ENCODE assay signal across 16 cellular contexts in genomic region chr12:115979351-115979750, GRCh38.
"Had no signal": no experiment of that assay in that cellular context is flagged by ENCODE, and none has a peak within 500 bp of the region (broad histone marks: within the 10 kb centered on the region; RNA-seq: fewer than 3 reads in every experiment).

No MANE protein-coding gene starts in this region.

- H3K4me3 ChIP-seq: gastrocnemius medialis, heart right ventricle, neural progenitor cell, pancreas, smooth muscle cell, transverse colon had no signal

- H3K27me3 Mint-ChIP-seq: activated CD8-positive, alpha-beta T cell treated with anti-CD3 and anti-CD28 coated beads for 36 hours; activated naive CD8-positive, alpha-beta T cell treated with anti-CD3 and anti-CD28 coated beads, Interleukin-2, amount 50 U/mL, for 24 hours; central memory CD8-positive, alpha-beta T cell had no signal

- H3K9me3 ChIP-seq: gastrocnemius medialis, heart right ventricle, pancreas, SK-N-SH, transverse colon had no signal

- H3K27me3 ChIP-seq: gastrocnemius medialis, heart right ventricle, neural progenitor cell, pancreas, transverse colon had no signal

- DNase-seq: activated CD4-positive, alpha-beta T cell treated with anti-CD3 and anti-CD28 coated beads for 4 hours; activated CD8-positive, alpha-beta memory T cell treated with anti-CD3 and anti-CD28 coated beads, Interleukin-2, amount 50 U/mL, for 4 hours; activated CD8-positive, alpha-beta T cell treated with anti-CD3 and anti-CD28 coated beads for 36 hours; activated naive CD4-positive, alpha-beta T cell treated with Interleukin-2 at 50 U/mL for 16 hours; activated naive CD8-positive, alpha-beta T cell treated with anti-CD3 and anti-CD28 coated beads, Interleukin-2, amount 50 U/mL, for 24 hours; endodermal cell; gastrocnemius medialis; heart right ventricle; pancreas; SK-N-SH; transverse colon had no signal

- H3K4me1 Mint-ChIP-seq: activated naive CD8-positive, alpha-beta T cell treated with anti-CD3 and anti-CD28 coated beads, Interleukin-2, amount 50 U/mL, for 24 hours; central memory CD8-positive, alpha-beta T cell; stimulated activated effector memory CD8-positive, alpha-beta T cell treated with anti-CD3 and anti-CD28 coated beads, Interleukin-12 subunit alpha, Interleukin-12 subunit beta, amount 100 ng/mL, for 72 hours had no signal

- H3K27ac Mint-ChIP-seq: activated CD8-positive, alpha-beta T cell treated with anti-CD3 and anti-CD28 coated beads for 36 hours; activated naive CD8-positive, alpha-beta T cell treated with anti-CD3 and anti-CD28 coated beads, Interleukin-2, amount 50 U/mL, for 24 hours; endodermal cell; neural progenitor cell; stimulated activated effector memory CD8-positive, alpha-beta T cell treated with anti-CD3 and anti-CD28 coated beads, Interleukin-12 subunit alpha, Interleukin-12 subunit beta, amount 100 ng/mL, for 72 hours; T-helper 1 cell treated with Interleukin-12 subunit alpha and Interleukin-12 subunit beta and Interleukin-4 antibody, amounts not matched to agents 30 μg/mL and 1 μg/mL, for 36 hours had no signal

- H3K4me1 ChIP-seq: neural progenitor cell, pancreas, transverse colon had no signal

- H3K9me3 Mint-ChIP-seq: activated CD8-positive, alpha-beta T cell treated with anti-CD3 and anti-CD28 coated beads for 36 hours; activated naive CD8-positive, alpha-beta T cell treated with anti-CD3 and anti-CD28 coated beads, Interleukin-2, amount 50 U/mL, for 24 hours; central memory CD8-positive, alpha-beta T cell; endodermal cell; neural progenitor cell; stimulated activated effector memory CD8-positive, alpha-beta T cell treated with anti-CD3 and anti-CD28 coated beads, Interleukin-12 subunit alpha, Interleukin-12 subunit beta, amount 100 ng/mL, for 72 hours; T-helper 1 cell treated with Interleukin-12 subunit alpha and Interleukin-12 subunit beta and Interleukin-4 antibody, amounts not matched to agents 30 μg/mL and 1 μg/mL, for 36 hours had no signal

- H3K4me3 Mint-ChIP-seq: activated CD8-positive, alpha-beta T cell treated with anti-CD3 and anti-CD28 coated beads for 36 hours; activated naive CD8-positive, alpha-beta T cell treated with anti-CD3 and anti-CD28 coated beads, Interleukin-2, amount 50 U/mL, for 24 hours; central memory CD8-positive, alpha-beta T cell; endodermal cell; neural progenitor cell; stimulated activated effector memory CD8-positive, alpha-beta T cell treated with anti-CD3 and anti-CD28 coated beads, Interleukin-12 subunit alpha, Interleukin-12 subunit beta, amount 100 ng/mL, for 72 hours; T-helper 1 cell treated with Interleukin-12 subunit alpha and Interleukin-12 subunit beta and Interleukin-4 antibody, amounts not matched to agents 30 μg/mL and 1 μg/mL, for 36 hours had no signal

- ATAC-seq: activated CD8-positive, alpha-beta T cell treated with anti-CD3 and anti-CD28 coated beads for 36 hours; activated naive CD8-positive, alpha-beta T cell treated with anti-CD3 and anti-CD28 coated beads, Interleukin-2, amount 50 U/mL, for 24 hours; gastrocnemius medialis; pancreas; stimulated activated effector memory CD8-positive, alpha-beta T cell treated with anti-CD3 and anti-CD28 coated beads, Interleukin-12 subunit alpha, Interleukin-12 subunit beta, amount 100 ng/mL, for 72 hours had no signal

- H3K27ac ChIP-seq: gastrocnemius medialis, neural progenitor cell, pancreas, transverse colon had no signal
